8 cellular contexts compared by ENCODE assay signal in the genomic region with DNA sequence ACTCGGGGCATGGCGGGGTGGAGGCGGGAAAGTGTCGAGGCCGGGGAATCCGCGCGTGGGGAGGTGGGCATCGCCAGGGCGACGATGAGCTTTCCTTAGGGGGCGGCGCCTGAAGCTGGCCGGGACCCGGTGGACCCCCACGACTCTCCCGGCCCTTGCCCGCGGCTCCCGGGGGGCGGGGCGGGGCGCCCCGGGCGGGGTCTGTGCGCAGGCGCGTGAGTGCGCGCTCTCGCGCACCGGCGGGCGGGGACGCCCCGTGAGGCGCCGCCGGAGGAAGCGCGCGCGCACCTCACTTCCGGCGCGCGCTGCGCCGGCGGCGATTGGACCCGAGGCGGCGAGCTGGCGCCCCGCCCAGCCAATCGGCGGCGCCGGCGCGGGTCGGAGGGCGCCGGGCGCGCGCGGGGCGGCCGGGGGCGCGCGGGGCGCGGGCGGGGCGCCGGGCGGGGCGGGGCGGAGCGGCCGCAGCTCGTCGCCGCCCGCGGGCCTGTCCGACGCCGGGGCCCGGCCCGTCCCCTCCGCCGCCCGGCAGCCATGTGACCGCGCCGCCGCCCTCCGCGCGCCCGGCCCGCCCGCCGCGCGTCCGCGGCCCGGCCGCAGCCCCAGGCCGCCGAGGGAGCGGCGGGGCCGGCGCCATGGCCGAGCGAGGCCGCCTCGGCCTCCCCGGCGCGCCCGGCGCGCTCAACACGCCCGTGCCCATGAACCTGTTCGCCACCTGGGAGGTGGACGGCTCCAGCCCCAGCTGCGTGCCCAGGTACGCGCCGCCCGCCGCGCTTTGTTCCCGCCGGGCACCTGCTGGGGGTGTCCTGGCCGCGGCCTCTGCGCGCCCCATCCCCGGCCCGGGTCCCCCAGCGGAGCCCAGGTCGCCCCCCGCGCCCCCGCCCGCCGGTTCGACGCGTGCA. TPM values are rescaled to one million over a fixed set of nuclear protein-coding genes. Genes with fewer than 3 reads are reported as not detected.
DNase-seq lines count a peak whose midpoint lies in the region; ATAC-seq, FAIRE-seq and TF ChIP-seq lines count a peak whose summit lies in the region.

Gene PACS2, plus strand, starts transcription at position 462 of the 899 bp plus-strand sequence. Its CDS starts 171 bp downstream, at position 633.

- intact Hi-C loops in Calu3 (cut with micrococcal nuclease; ENCODE audit: unreplicated experiment), result no loop called here

- H3K9me3 ChIP-seq in HUES64 (ENCODE audit: insufficient read depth, low read depth, low read length), result no peaks in the 10 kb centered on the region

- no peaks in the 10 kb centered on the region for H3K27me3 Mint-ChIP-seq in Calu3 (ENCODE audit: unreplicated experiment)
- no peaks in the 10 kb centered on the region for H3K27me3 Mint-ChIP-seq in activated T-helper 17 cell treated with anti-CD3 and anti-CD28 coated beads, Interleukin-2, amount 50 U/mL, for 72 hours
- no peaks in the 10 kb centered on the region for H3K27me3 Mint-ChIP-seq in naive thymus-derived CD8-positive, alpha-beta T cell
- no peaks in the 10 kb centered on the region for H3K27me3 Mint-ChIP-seq in stimulated activated naive CD8-positive, alpha-beta T cell treated with anti-CD3 and anti-CD28 coated beads, Interleukin-15, amount 100 ng/mL, for 72 hours

- peak within 1 kb of the TSS; percentile 30; the same call in 1 of the 2 replicates for H3K27ac ChIP-seq in HUES64 (ENCODE audit: low read depth, low read length)

- no peak for FAIRE-seq in RCC 7860 (lab: Jason Lieb, UNC)

- H3K9ac ChIP-seq in HUES64 (ENCODE audit: low read depth, low read length), result peak within 1 kb of the TSS; percentile 57; the same call in 1 of the 2 replicates

- H3K27ac Mint-ChIP-seq in Calu3 (ENCODE audit: unreplicated experiment), result no peak within 1 kb of the TSS
- peak within 1 kb of the TSS; percentile 81 for H3K27ac Mint-ChIP-seq in activated T-helper 17 cell treated with anti-CD3 and anti-CD28 coated beads, Interleukin-2, amount 50 U/mL, for 72 hours
- peak within 1 kb of the TSS; percentile 81 to 93 (median 88) for H3K27ac Mint-ChIP-seq in naive thymus-derived CD8-positive, alpha-beta T cell
- H3K27ac Mint-ChIP-seq in stimulated activated naive CD8-positive, alpha-beta T cell treated with anti-CD3 and anti-CD28 coated beads, Interleukin-15, amount 100 ng/mL, for 72 hours, result peak within 1 kb of the TSS; percentile 5 to 96

- TF ChIP-seq CTCF in Calu3 (IDR thresholded peaks at IDR 0.05; ENCODE audit: unreplicated experiment), result no peak
- TF ChIP-seq CTCF in fibroblast of mammary gland (conservative IDR thresholded peaks at IDR 0.05; ENCODE audit: control insufficient read depth, insufficient read depth, low read depth, low read length), result no peak

- peaks cover 15% of the 10 kb centered on the region for H3K4me1 Mint-ChIP-seq in Calu3 (ENCODE audit: low read depth, unreplicated experiment)
- H3K4me1 Mint-ChIP-seq in activated T-helper 17 cell treated with anti-CD3 and anti-CD28 coated beads, Interleukin-2, amount 50 U/mL, for 72 hours, result peaks cover 3% of the 10 kb centered on the region
- H3K4me1 Mint-ChIP-seq in naive thymus-derived CD8-positive, alpha-beta T cell, result peaks cover 6 to 31% (median 25%) of the 10 kb centered on the region in 4 donors
- H3K4me1 Mint-ChIP-seq in stimulated activated naive CD8-positive, alpha-beta T cell treated with anti-CD3 and anti-CD28 coated beads, Interleukin-15, amount 100 ng/mL, for 72 hours, result peaks cover 39% of the 10 kb centered on the region

- peak; percentile 61 for ATAC-seq in GM21367 (IDR thresholded peaks at IDR 0.05; ENCODE audit: unreplicated experiment)
- ATAC-seq in activated T-helper 17 cell treated with anti-CD3 and anti-CD28 coated beads, Interleukin-2, amount 50 U/mL, for 72 hours (replicated peaks), result peak; percentile 84
- peak; percentile 64 to 67 for ATAC-seq in naive thymus-derived CD8-positive, alpha-beta T cell
- ATAC-seq in stimulated activated naive CD8-positive, alpha-beta T cell treated with anti-CD3 and anti-CD28 coated beads, Interleukin-15, amount 100 ng/mL, for 72 hours, result peak; percentile 71

- POLR2A ChIA-PET in naive thymus-derived CD8-positive, alpha-beta T cell (lab: Charles Lee), result interaction anchor here (0.6 to 8.5 kb wide), 19 partner anchors 10 to 514 kb away, joined by 3 to 114 read pairs (median 4); partner anchors contain the start of genes BRF1, BTBD6, TEDC1 and ZBTB42

- WGBS in HUES64, result under 1% methylated on average over 160 of the region's 160 CpGs

- no TSS peak for BruUV-seq in Calu3 (replicated peaks; lab: Mats Ljungman, UMichigan)

- H3K4me3 ChIP-seq in HUES64 (ENCODE audit: low read length) (peak within 1 kb of the TSS; percentile 73), fibroblast of mammary gland (ENCODE audit: control insufficient read depth, low read depth, low read length) (peak within 1 kb of the TSS; percentile 56)

- H3K36me3 Mint-ChIP-seq in Calu3 (ENCODE audit: insufficient read depth, unreplicated experiment), result peaks cover 21% of the 10 kb centered on the region
- no peaks in the 10 kb centered on the region for H3K36me3 Mint-ChIP-seq in activated T-helper 17 cell treated with anti-CD3 and anti-CD28 coated beads, Interleukin-2, amount 50 U/mL, for 72 hours (ENCODE audit: low read depth)
- H3K36me3 Mint-ChIP-seq in naive thymus-derived CD8-positive, alpha-beta T cell, result no peaks in the 10 kb centered on the region

- peaks cover 16% of the 10 kb centered on the region for H3K4me1 ChIP-seq in HUES64 (ENCODE audit: insufficient read depth, low read length)

- DNase-seq in Calu3 (peak; percentile 83), RCC 7860 (ENCODE audit: low spot score) (peak; percentile 29), fibroblast of mammary gland (ENCODE audit: low read depth) (peak; percentile 77)
- peak; percentile 64 to 91 (median 80) for DNase-seq in naive thymus-derived CD8-positive, alpha-beta T cell
- DNase-seq in stimulated activated naive CD8-positive, alpha-beta T cell treated with anti-CD3 and anti-CD28 coated beads, Interleukin-15, amount 100 ng/mL, for 72 hours, result peak; percentile 73 to 81

- no peaks in the 10 kb centered on the region for H3K9me3 Mint-ChIP-seq in Calu3 (ENCODE audit: low read depth, unreplicated experiment)
- no peaks in the 10 kb centered on the region for H3K9me3 Mint-ChIP-seq in activated T-helper 17 cell treated with anti-CD3 and anti-CD28 coated beads, Interleukin-2, amount 50 U/mL, for 72 hours
- H3K9me3 Mint-ChIP-seq in naive thymus-derived CD8-positive, alpha-beta T cell, result no peaks in the 10 kb centered on the region
- H3K9me3 Mint-ChIP-seq in stimulated activated naive CD8-positive, alpha-beta T cell treated with anti-CD3 and anti-CD28 coated beads, Interleukin-15, amount 100 ng/mL, for 72 hours, result no peaks in the 10 kb centered on the region

- H3K27me3 ChIP-seq in HUES64 (ENCODE audit: insufficient read depth, low read length), result peaks cover 12% of the 10 kb centered on the region; the same call in 1 of the 2 replicates

- H3K4me3 Mint-ChIP-seq in Calu3 (ENCODE audit: low read depth, unreplicated experiment), result peak within 1 kb of the TSS; percentile 94
- peak within 1 kb of the TSS; percentile 81 for H3K4me3 Mint-ChIP-seq in activated T-helper 17 cell treated with anti-CD3 and anti-CD28 coated beads, Interleukin-2, amount 50 U/mL, for 72 hours
- H3K4me3 Mint-ChIP-seq in naive thymus-derived CD8-positive, alpha-beta T cell, result peak within 1 kb of the TSS; percentile 81 to 96 (median 88)
- H3K4me3 Mint-ChIP-seq in stimulated activated naive CD8-positive, alpha-beta T cell treated with anti-CD3 and anti-CD28 coated beads, Interleukin-15, amount 100 ng/mL, for 72 hours, result peak within 1 kb of the TSS; percentile 91 to 96

- CTCF ChIA-PET in Calu3 (lab: Charles Lee), result interaction anchor here (0.7 to 1.3 kb wide), 3 partner anchors 14 to 223 kb away, joined by 3 to 7 read pairs (median 4); partner anchors contain the start of gene BRF1

- no peaks in the 10 kb centered on the region for H3K36me3 ChIP-seq in HUES64 (ENCODE audit: insufficient read depth, low read length)

RNA-seq across cellular contexts. Expression of gene PACS2, which starts in this region (rescaled TPM):
- total RNA-seq in Calu3 (2022), result 71.8 and 77.3 TPM in 2 replicates
- 28.8 TPM for polyA plus RNA-seq in HUES64 (2013, experiment 1 of 2)
- polyA plus RNA-seq in HUES64 (2013, experiment 2 of 2), result 32.9 TPM
- total RNA-seq in activated T-helper 17 cell treated with anti-CD3 and anti-CD28 coated beads, Interleukin-2, amount 50 U/mL, for 72 hours, result 10 to 100 TPM; 26.4 to 30.0 TPM
- total RNA-seq in naive thymus-derived CD8-positive, alpha-beta T cell, result 10 to 100 TPM; 81.5 to 82.1 TPM
- polyA plus RNA-seq in naive thymus-derived CD8-positive, alpha-beta T cell, result 1 to 10 TPM; 1.7 to 6.1 (median 2.3) TPM

Comparison
In these comparisons a context has a peak if more than half of its experiments do, and no peak if none do; other contexts are left out.
1. Peak in every context shown above with its lines: DNase-seq, ATAC-seq, H3K4me3 ChIP-seq and H3K27ac ChIP-seq.
2. DNase-seq: peak in every context shown above with its lines; median percentile 83 in Calu3; 80 in naive thymus-derived CD8-positive, alpha-beta T cell; 77 in fibroblast of mammary gland; 77 in stimulated activated naive CD8-positive, alpha-beta T cell treated with anti-CD3 and anti-CD28 coated beads, Interleukin-15, amount 100 ng/mL, for 72 hours; 29 in RCC 7860.